ENCODE assay signal across 17 cellular contexts in genomic region chr1:36710901-36711300, GRCh38.
A peak's percentile ranks its signal among the peaks of the same experiment; 100 is the strongest.
DNase-seq lines count a peak whose midpoint lies in the region; ATAC-seq, FAIRE-seq and TF ChIP-seq lines count a peak whose summit lies in the region.
"Had no signal": no experiment of that assay in that cellular context is flagged by ENCODE, and none has a peak within 500 bp of the region (broad histone marks: within the 10 kb centered on the region; RNA-seq: fewer than 3 reads in every experiment).

No MANE protein-coding gene starts in this region.

- no peak overlapping the region for H3K27ac Mint-ChIP-seq in GM23338
- H3K27ac Mint-ChIP-seq: CD8-positive, alpha-beta memory T cell; IgD-negative memory B cell had no signal

- no peaks in the 10 kb centered on the region for H3F3A ChIP-seq in GM23338 (replicated peaks; ENCODE audit: low read depth)

- H3K9me3 ChIP-seq in gastrocnemius medialis, result no peaks in the 10 kb centered on the region
- H3K9me3 ChIP-seq: A549, BE2C, Caco-2 had no signal

- no peak for FAIRE-seq in H54 (lab: Jason Lieb, UNC)
- FAIRE-seq: A549, GM18507, H1 had no signal

- H3K9me2 ChIP-seq in GM23338 (ENCODE audit: insufficient read depth), result no peaks in the 10 kb centered on the region

- H2BK120ac ChIP-seq in mesendoderm (ENCODE audit: low read depth, low read length), result no peak overlapping the region

- peak overlapping the region; percentile 7; the same call in 1 of the 2 replicates for H3K4me2 ChIP-seq in GM23338
- H3K4me2 ChIP-seq in mesendoderm (ENCODE audit: low read length), result no peak overlapping the region
- H3K4me2 ChIP-seq: A549 had no signal

- H3K4me3 ChIP-seq in GM23338, result no peak overlapping the region
- H3K4me3 ChIP-seq in mesendoderm (ENCODE audit: low read length), result no peak overlapping the region
- no peak overlapping the region for H3K4me3 ChIP-seq in gastrocnemius medialis
- H3K4me3 ChIP-seq: A549 had no signal

- no peak overlapping the region for H2BK5ac ChIP-seq in mesendoderm (ENCODE audit: low read length)

- H4K8ac ChIP-seq in mesendoderm (ENCODE audit: low read depth, low read length), result no peak overlapping the region

- H3K4me3 Mint-ChIP-seq in GM23338, result no peak overlapping the region
- H3K4me3 Mint-ChIP-seq: CD8-positive, alpha-beta memory T cell; IgD-negative memory B cell had no signal

- H2AK5ac ChIP-seq in mesendoderm (ENCODE audit: low read length), result no peak overlapping the region

- H3K79me2 ChIP-seq in GM23338 (replicated peaks; ENCODE audit: insufficient read depth) (no peaks in the 10 kb centered on the region), mesendoderm (ENCODE audit: control insufficient read depth, insufficient read depth, low read length) (no peaks in the 10 kb centered on the region)

- no peak overlapping the region for H3K4ac ChIP-seq in mesendoderm (ENCODE audit: low read depth, low read length)

- intact Hi-C loops in gastrocnemius medialis (cut with DNase I; ENCODE audit: low total_unique reads), result no loop called here

- H3K36me3 Mint-ChIP-seq in GM23338 (ENCODE audit: low read depth), result no peaks in the 10 kb centered on the region
- H3K36me3 Mint-ChIP-seq: CD8-positive, alpha-beta memory T cell; IgD-negative memory B cell had no signal

- H3K27me3 ChIP-seq in GM23338 (ENCODE audit: insufficient read depth) (no peaks in the 10 kb centered on the region), mesendoderm (ENCODE audit: insufficient read depth, low read length, poor library complexity) (no peaks in the 10 kb centered on the region), gastrocnemius medialis (peaks cover 36 to 54% (median 46%) of the 10 kb centered on the region in 3 donors)
- H3K27me3 ChIP-seq: BE2C had no signal

- no CpG with 5 or more reads among the region's 5 CpGs for WGBS in mesendoderm (ENCODE audit: extremely low coverage, insufficient coverage, low lambda C conversion rate)

- ATAC-seq in GM23338 (peak; percentile 58), GM19351 (IDR thresholded peaks at IDR 0.05; ENCODE audit: unreplicated experiment) (no peak), gastrocnemius medialis (no peak)
- ATAC-seq: A549, HCT116 had no signal

- peaks cover 14% of the 10 kb centered on the region for H3K4me1 ChIP-seq in GM23338 (ENCODE audit: insufficient read depth)
- peaks cover 9% of the 10 kb centered on the region for H3K4me1 ChIP-seq in mesendoderm (ENCODE audit: control insufficient read depth, low read depth, low read length)
- no peaks in the 10 kb centered on the region for H3K4me1 ChIP-seq in gastrocnemius medialis
- H3K4me1 ChIP-seq: A549, BE2C, Caco-2 had no signal

- no peak overlapping the region for H2BK15ac ChIP-seq in mesendoderm (replicated peaks; ENCODE audit: low read depth)

- peak; percentile 24 for DNase-seq in GM23338 (ENCODE audit: low spot score)
- DNase-seq in NCI-H82 treated with DMSO at 0.1 percent for 48 hours (lab: John Stamatoyannopoulos, UW; ENCODE audit: unreplicated experiment), result peak; percentile 82
- peak; percentile 67 for DNase-seq in mesendoderm
- no peak for DNase-seq in gastrocnemius medialis
- DNase-seq in H54 (ENCODE audit: insufficient read length, low spot score), result no peak
- DNase-seq: BE2C; Caco-2; CD8-positive, alpha-beta memory T cell; DMS53; KG1 had no signal

- H3K56ac ChIP-seq in mesendoderm (ENCODE audit: low read length), result no peak overlapping the region

- peaks cover 20% of the 10 kb centered on the region for H3K4me1 Mint-ChIP-seq in GM23338
- H3K4me1 Mint-ChIP-seq: CD8-positive, alpha-beta memory T cell had no signal

- H3K27me3 Mint-ChIP-seq in GM23338 (ENCODE audit: insufficient read depth, low read depth, poor library complexity), result peaks cover 5% of the 10 kb centered on the region

- H3K23ac ChIP-seq in mesendoderm (ENCODE audit: low read length), result no peak overlapping the region

- TF ChIP-seq CTCF in GM23338 (conservative IDR thresholded peaks at IDR 0.05; ENCODE audit: low read depth in 2 of 2), result no peak
- TF ChIP-seq CTCF in gastrocnemius medialis (IDR thresholded peaks at IDR 0.05 in 4 of 5, conservative IDR thresholded peaks at IDR 0.05 in 1 of 5), result no peak

- no peak overlapping the region for H4K5ac ChIP-seq in mesendoderm (ENCODE audit: low read length)

- no peak overlapping the region for H3K9ac ChIP-seq in mesendoderm (ENCODE audit: low read length)

- no peaks in the 10 kb centered on the region for H4K20me1 ChIP-seq in GM23338 (replicated peaks; ENCODE audit: insufficient read depth)

- H3K79me1 ChIP-seq in mesendoderm (ENCODE audit: low read length), result no peaks in the 10 kb centered on the region

- no peak overlapping the region for H3K18ac ChIP-seq in mesendoderm (ENCODE audit: low read length)

- no peaks in the 10 kb centered on the region; the same call in 2 of the 3 replicates for H3K9me3 Mint-ChIP-seq in GM23338
- H3K9me3 Mint-ChIP-seq: CD8-positive, alpha-beta memory T cell; IgD-negative memory B cell had no signal

- H3K36me3 ChIP-seq in GM23338 (ENCODE audit: insufficient read depth) (no peaks in the 10 kb centered on the region), mesendoderm (ENCODE audit: control insufficient read depth, insufficient read depth, low read length) (no peaks in the 10 kb centered on the region), gastrocnemius medialis (no peaks in the 10 kb centered on the region)
- H3K36me3 ChIP-seq: BE2C had no signal

- H3K27ac ChIP-seq in GM23338 (ENCODE audit: low read depth), result no peak overlapping the region
- peak overlapping the region; percentile 30 for H3K27ac ChIP-seq in mesendoderm (ENCODE audit: low read depth, low read length)
- H3K27ac ChIP-seq in gastrocnemius medialis, result no peak overlapping the region
- H3K27ac ChIP-seq: A549, HL-60 had no signal

- in situ Hi-C loops in gastrocnemius medialis (cut with MboI; ENCODE audit: low sequenced_read_pairs in 4 of 4), result loop anchor here in 2 of 4 donors (25.0 kb wide), 1 partner anchor 726 kb away; no protein-coding TSS in a partner anchor

- no peak for TF ChIP-seq POLR2A in gastrocnemius medialis (IDR thresholded peaks at IDR 0.05)
- TF ChIP-seq POLR2A in H54 (IDR thresholded peaks at IDR 0.05; ENCODE audit: low read depth, low read length), result no peak

- H2AFZ ChIP-seq in GM23338, result no peak overlapping the region

TF ChIP-seq in GM23338, 12 proteins besides CTCF, POLR2A, EP300 and RAD21 (continues in another document):
- TF ChIP-seq NANOG (IDR thresholded peaks at IDR 0.05; ENCODE audit: borderline replicate concordance), result no peak
- TF ChIP-seq ZNF462 (CRISPR knock-in tag; IDR thresholded peaks at IDR 0.05), result no peak
- no peak for TF ChIP-seq CREB1 (CRISPR knock-in tag; IDR thresholded peaks at IDR 0.05; ENCODE audit: low read depth)
- no peak for TF ChIP-seq STAT1 (IDR thresholded peaks at IDR 0.05; ENCODE audit: unreplicated experiment)
- TF ChIP-seq POLR2AphosphoS5 (IDR thresholded peaks at IDR 0.05; ENCODE audit: low read depth), result no peak

Comparison
In these comparisons a context has a peak if more than half of its experiments do, and no peak if none do; other contexts are left out.
1. DNase-seq: peak in GM23338 (single experiment), NCI-H82 treated with DMSO at 0.1 percent for 48 hours (single experiment) and mesendoderm (single experiment); none in gastrocnemius medialis (0 of 2) and H54 (single experiment).